Comparison of ENCODE assay signal across 22 cellular contexts in the genomic region with DNA sequence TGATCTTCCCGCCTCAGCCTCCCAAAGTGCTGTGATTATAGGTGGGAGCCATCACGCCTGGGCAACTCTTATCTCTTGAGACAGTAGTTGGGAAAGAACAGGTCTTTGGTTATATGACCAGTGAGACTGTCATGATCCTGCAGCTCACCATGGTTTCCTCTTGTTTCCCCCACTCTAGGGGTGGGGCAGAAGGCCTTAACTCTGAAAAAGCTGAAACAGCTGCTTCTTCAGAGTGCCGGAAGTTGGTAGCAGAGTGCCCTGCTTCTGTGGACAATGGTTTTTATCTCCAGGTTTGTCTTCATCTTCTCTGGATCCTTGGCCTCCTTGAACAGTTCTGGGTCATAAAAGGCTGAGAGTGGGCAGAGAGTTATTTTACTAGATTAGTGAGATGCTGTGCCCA. TPM values are rescaled to one million over a fixed set of nuclear protein-coding genes. Genes with fewer than 3 reads are reported as not detected.
"Had no signal": no experiment of that assay in that cellular context is flagged by ENCODE, and none has a peak within 500 bp of the region (broad histone marks: within the 10 kb centered on the region; RNA-seq: fewer than 3 reads in every experiment).

No MANE protein-coding gene starts in this region.

- H3K9me3 ChIP-seq: breast epithelium, testis had no signal

- FAIRE-seq: endometrium had no signal

- DNase-seq: activated CD4-positive, alpha-beta memory T cell treated with anti-CD3 and anti-CD28 coated beads for 36 hours; activated CD4-positive, alpha-beta T cell treated with anti-CD3 and anti-CD28 coated beads for 4 hours; activated CD4-positive, CD25-positive, alpha-beta regulatory T cell; activated effector memory CD4-positive, alpha-beta T cell treated with Interleukin-2 at 50 U/mL for 16 hours; activated naive CD4-positive, alpha-beta T cell treated with anti-CD3 and anti-CD28 coated beads for 36 hours; activated naive CD8-positive, alpha-beta T cell treated with anti-CD3 and anti-CD28 coated beads, Interleukin-2, amount 10 ng/mL, durations not matched to agents 7 days and 5 days; activated T-cell treated with anti-CD3 and anti-CD28 coated beads, Interleukin-2, amount 50 U/mL, for 72 hours; amniotic stem cell; cerebellar nuclear complex; effector CD4-positive, alpha-beta T cell; foreskin keratinocyte; hippocampal formation; naive thymus-derived CD4-positive, alpha-beta T cell; stimulated activated CD4-positive, alpha-beta T cell treated with anti-CD3 and anti-CD28 coated beads, Interleukin-4, amount 100 ng/mL, for 1 hour; stimulated activated naive CD4-positive, alpha-beta T cell; testis; trophoblast cell had no signal

- H3K4me3 ChIP-seq: breast epithelium, testis had no signal

- H3K27me3 ChIP-seq: breast epithelium, testis had no signal

- H3K36me3 Mint-ChIP-seq: activated CD4-positive, alpha-beta memory T cell treated with anti-CD3 and anti-CD28 coated beads for 36 hours; activated naive CD8-positive, alpha-beta T cell treated with anti-CD3 and anti-CD28 coated beads, Interleukin-2, amount 10 ng/mL, durations not matched to agents 7 days and 5 days had no signal

- H3K4me3 Mint-ChIP-seq: activated CD4-positive, alpha-beta memory T cell treated with anti-CD3 and anti-CD28 coated beads for 36 hours; activated naive CD4-positive, alpha-beta T cell treated with anti-CD3 and anti-CD28 coated beads for 36 hours; activated naive CD8-positive, alpha-beta T cell treated with anti-CD3 and anti-CD28 coated beads, Interleukin-2, amount 10 ng/mL, durations not matched to agents 7 days and 5 days; activated T-cell treated with anti-CD3 and anti-CD28 coated beads, Interleukin-2, amount 50 U/mL, for 72 hours; naive thymus-derived CD4-positive, alpha-beta T cell; T-helper 1 cell treated with Interleukin-12 subunit alpha and Interleukin-12 subunit beta and Interleukin-4 antibody, amounts not matched to agents 30 μg/mL and 1 μg/mL, for 36 hours had no signal

- H3K27ac Mint-ChIP-seq: activated CD4-positive, alpha-beta memory T cell treated with anti-CD3 and anti-CD28 coated beads for 36 hours; activated naive CD4-positive, alpha-beta T cell treated with anti-CD3 and anti-CD28 coated beads for 36 hours; activated naive CD8-positive, alpha-beta T cell treated with anti-CD3 and anti-CD28 coated beads, Interleukin-2, amount 10 ng/mL, durations not matched to agents 7 days and 5 days; activated T-cell treated with anti-CD3 and anti-CD28 coated beads, Interleukin-2, amount 50 U/mL, for 72 hours; T-helper 1 cell treated with Interleukin-12 subunit alpha and Interleukin-12 subunit beta and Interleukin-4 antibody, amounts not matched to agents 30 μg/mL and 1 μg/mL, for 36 hours had no signal

- ATAC-seq: activated T-cell treated with anti-CD3 and anti-CD28 coated beads, Interleukin-2, amount 50 U/mL, for 72 hours; foreskin keratinocyte; naive thymus-derived CD4-positive, alpha-beta T cell; sciatic nerve had no signal

- H3K36me3 ChIP-seq: breast epithelium had no signal

- H3K27ac ChIP-seq: breast epithelium, foreskin keratinocyte, testis had no signal

RNA-seq across cellular contexts. Expression of gene TYRO3, which starts 4.6 kb away (rescaled TPM):
- polyA plus RNA-seq: naive thymus-derived CD4-positive, alpha-beta T cell had no signal

RNA-seq across cellular contexts. Expression of gene LTK, which starts 40.8 kb away (rescaled TPM):
- total RNA-seq: activated naive CD4-positive, alpha-beta T cell treated with anti-CD3 and anti-CD28 coated beads for 36 hours; foreskin keratinocyte; occipital lobe had no signal
- polyA plus RNA-seq: foreskin keratinocyte; naive thymus-derived CD4-positive, alpha-beta T cell had no signal
